11 cellular contexts compared by ENCODE assay signal in the genomic region with DNA sequence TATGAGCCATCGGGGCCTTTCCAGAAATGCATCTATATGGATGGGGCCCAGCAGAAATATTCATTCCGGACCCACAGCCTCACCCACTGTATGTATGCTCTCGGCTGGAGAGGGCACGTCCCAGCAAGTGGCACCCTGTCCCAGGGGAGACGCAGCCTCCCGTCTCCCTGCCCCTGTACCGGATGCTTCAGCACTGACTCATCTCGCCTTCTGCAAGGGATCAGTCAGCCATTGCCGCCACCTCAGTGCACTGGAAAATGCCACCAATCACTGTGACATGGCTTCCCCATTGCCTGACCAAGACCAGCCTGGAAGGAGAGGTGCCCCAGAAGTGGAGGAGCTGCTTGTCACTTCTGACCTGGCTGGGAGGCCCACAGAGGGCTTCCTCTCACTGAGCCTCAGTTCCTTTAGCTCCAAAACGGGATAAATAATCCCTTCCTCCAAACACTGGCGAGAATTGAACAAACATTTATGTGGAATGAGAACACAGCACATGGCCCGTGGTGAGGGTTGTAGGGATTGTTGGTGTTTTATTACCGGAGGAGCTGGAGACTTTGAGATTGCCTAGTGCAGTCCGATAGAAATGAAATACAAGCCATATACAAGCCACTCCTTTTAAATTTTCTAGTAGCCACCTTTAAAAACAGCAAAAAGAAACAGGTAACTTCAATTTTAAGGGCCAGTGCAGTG. TPM values are rescaled to one million over a fixed set of nuclear protein-coding genes. Genes with fewer than 3 reads are reported as not detected.
DNase-seq lines count a peak whose midpoint lies in the region; ATAC-seq and TF ChIP-seq lines count a peak whose summit lies in the region.
"Had no signal": no experiment of that assay in that cellular context is flagged by ENCODE, and none has a peak within 500 bp of the region (broad histone marks: within the 10 kb centered on the region; RNA-seq: fewer than 3 reads in every experiment).

No MANE protein-coding gene starts in this region.

- no peak overlapping the region for H3K4me3 Mint-ChIP-seq in activated T-cell treated with anti-CD3 and anti-CD28 coated beads, Interleukin-2, amount 50 U/mL, for 4 hours
- H3K4me3 Mint-ChIP-seq: activated T-cell treated with anti-CD3 and anti-CD28 coated beads, Interleukin-2, amount 50 U/mL, for 72 hours; T-helper 1 cell treated with Interleukin-12 subunit alpha and Interleukin-12 subunit beta and Interleukin-4 antibody, amounts not matched to agents 30 μg/mL and 1 μg/mL, for 36 hours had no signal

- peak in 1 of 2 experiments; percentile 16; a peak in 1 of 4 replicates for TF ChIP-seq EP300 in SK-N-SH (IDR thresholded peaks at IDR 0.05; ENCODE audit: borderline replicate concordance in 1 of 2, low read depth in 1 of 2, low read length in 1 of 2)

- H3K9me3 ChIP-seq in SK-N-SH (no peaks in the 10 kb centered on the region), thoracic aorta (no peaks in the 10 kb centered on the region)

- H3K27me3 ChIP-seq in SK-N-SH (ENCODE audit: insufficient read depth) (no peaks in the 10 kb centered on the region), thoracic aorta (replicated peaks; ENCODE audit: insufficient read depth) (no peaks in the 10 kb centered on the region)

- H3K4me1 ChIP-seq in SK-N-SH (ENCODE audit: control insufficient read depth in 1 of 2, insufficient read depth in 2 of 2, low read depth in 1 of 2, low read length in 1 of 2): peaks cover 8 to 28% of the 10 kb centered on the region in 2 experiments; a peak in 3 of 4 replicates
- H3K4me1 ChIP-seq in thoracic aorta (ENCODE audit: control insufficient read depth in 1 of 2, low read depth in 2 of 2): peaks cover 4 to 13% of the 10 kb centered on the region in 2 donors

- peak; percentile 28 for DNase-seq in NCI-H1436 (lab: John Stamatoyannopoulos, UW)
- no peak for DNase-seq in NCI-H1436 treated with DMSO at 0.1 percent for 48 hours (lab: John Stamatoyannopoulos, UW)
- no peak for DNase-seq in SK-N-SH
- DNase-seq in left ventricle myocardium superior: peak; percentile 32
- DNase-seq in thoracic aorta (ENCODE audit: low spot score): peak; percentile 69
- DNase-seq in GDM1 (lab: John Stamatoyannopoulos, UW): no peak
- DNase-seq in activated T-cell treated with anti-CD3 and anti-CD28 coated beads, Interleukin-2, amount 50 U/mL, for 4 hours: no peak
- no peak for DNase-seq in NCI-H2227 (lab: John Stamatoyannopoulos, UW; ENCODE audit: unreplicated experiment)
- DNase-seq: activated T-cell treated with anti-CD3 and anti-CD28 coated beads, Interleukin-2, amount 50 U/mL, for 72 hours had no signal

- H3K9me2 ChIP-seq in SK-N-SH: no peaks in the 10 kb centered on the region

- TF ChIP-seq RAD21 in SK-N-SH (IDR thresholded peaks at IDR 0.05; ENCODE audit: low read length): no peak

- H3K36me3 ChIP-seq in SK-N-SH (replicated peaks in 1 of 2; ENCODE audit: control insufficient read depth in 1 of 2, insufficient read depth in 2 of 2, low read length in 1 of 2) (no peaks in the 10 kb centered on the region), thoracic aorta (no peaks in the 10 kb centered on the region)

- no peaks in the 10 kb centered on the region for H4K20me1 ChIP-seq in SK-N-SH (ENCODE audit: insufficient read depth)

- peaks cover 11% of the 10 kb centered on the region for H3F3A ChIP-seq in SK-N-SH (replicated peaks; ENCODE audit: insufficient read depth)

- H3K9ac ChIP-seq in SK-N-SH: no peak overlapping the region

- CTCF ChIA-PET in SK-N-SH (lab: Yijun Ruan, JAX): interaction anchor here (1.2 to 4.5 kb wide), 5 partner anchors 9 to 197 kb away, joined by 3 to 33 read pairs (median 9); a partner anchor contains a TSS

- no peak overlapping the region for H3K4me2 ChIP-seq in SK-N-SH

- 64% methylated on average over 14 of the region's 14 CpGs for WGBS in SK-N-SH (ENCODE audit: low lambda C conversion rate)

- H3K36me3 Mint-ChIP-seq in activated T-cell treated with anti-CD3 and anti-CD28 coated beads, Interleukin-2, amount 50 U/mL, for 4 hours (ENCODE audit: insufficient read depth): no peaks in the 10 kb centered on the region

- no peaks in the 10 kb centered on the region for H3K79me2 ChIP-seq in SK-N-SH (ENCODE audit: insufficient read depth)

- H3K4me3 ChIP-seq in SK-N-SH (ENCODE audit: low read depth in 2 of 2, low read length in 1 of 2): no peak overlapping the region
- H3K4me3 ChIP-seq in thoracic aorta: no peak overlapping the region

- TF ChIP-seq CTCF in SK-N-SH (IDR thresholded peaks at IDR 0.05) (no peak), thoracic aorta (IDR thresholded peaks at IDR 0.05) (no peak)

- intact Hi-C loops in left ventricle myocardium superior (cut with micrococcal nuclease): loop anchor here (10.0 kb wide), 1 partner anchor 124 kb away; a partner anchor contains a TSS

- H3K27me3 Mint-ChIP-seq in activated T-cell treated with anti-CD3 and anti-CD28 coated beads, Interleukin-2, amount 50 U/mL, for 4 hours (ENCODE audit: low read depth): no peaks in the 10 kb centered on the region

- no peak overlapping the region for H2AFZ ChIP-seq in SK-N-SH (ENCODE audit: low read depth)

- POLR2A ChIA-PET in SK-N-SH (lab: Yijun Ruan, JAX): no interaction called here

- ATAC-seq in left ventricle myocardium superior (no peak), thoracic aorta (ENCODE audit: insufficient number of reproducible peaks, low FRiP score, low read depth) (peak; percentile 75)
- no peak for ATAC-seq in activated T-cell treated with anti-CD3 and anti-CD28 coated beads, Interleukin-2, amount 50 U/mL, for 4 hours
- ATAC-seq: activated T-cell treated with anti-CD3 and anti-CD28 coated beads, Interleukin-2, amount 50 U/mL, for 72 hours had no signal

- no peaks in the 10 kb centered on the region for H3K4me1 Mint-ChIP-seq in activated T-cell treated with anti-CD3 and anti-CD28 coated beads, Interleukin-2, amount 50 U/mL, for 4 hours (ENCODE audit: low read depth)

- H3K27ac ChIP-seq in SK-N-SH (ENCODE audit: low read depth in 2 of 2, low read length in 1 of 2) (peak overlapping the region in 1 of 2 experiments; percentile 51; a peak in 2 of 4 replicates), thoracic aorta (peak overlapping the region; percentile 9 to 42)

- no peaks in the 10 kb centered on the region for H3K9me3 Mint-ChIP-seq in activated T-cell treated with anti-CD3 and anti-CD28 coated beads, Interleukin-2, amount 50 U/mL, for 4 hours
- H3K9me3 Mint-ChIP-seq: T-helper 1 cell treated with Interleukin-12 subunit alpha and Interleukin-12 subunit beta and Interleukin-4 antibody, amounts not matched to agents 30 μg/mL and 1 μg/mL, for 36 hours had no signal

TF ChIP-seq in SK-N-SH, 30 proteins besides CTCF, POLR2A, EP300 and RAD21:
- peak; percentile 46; the same call in 1 of the 2 replicates for TF ChIP-seq YY1 (IDR thresholded peaks at IDR 0.05; ENCODE audit: low read depth)
- no peak for TF ChIP-seq POLR2AphosphoS5 (IDR thresholded peaks at IDR 0.05; ENCODE audit: low read depth, low read length)
- TF ChIP-seq, protein P1, sequence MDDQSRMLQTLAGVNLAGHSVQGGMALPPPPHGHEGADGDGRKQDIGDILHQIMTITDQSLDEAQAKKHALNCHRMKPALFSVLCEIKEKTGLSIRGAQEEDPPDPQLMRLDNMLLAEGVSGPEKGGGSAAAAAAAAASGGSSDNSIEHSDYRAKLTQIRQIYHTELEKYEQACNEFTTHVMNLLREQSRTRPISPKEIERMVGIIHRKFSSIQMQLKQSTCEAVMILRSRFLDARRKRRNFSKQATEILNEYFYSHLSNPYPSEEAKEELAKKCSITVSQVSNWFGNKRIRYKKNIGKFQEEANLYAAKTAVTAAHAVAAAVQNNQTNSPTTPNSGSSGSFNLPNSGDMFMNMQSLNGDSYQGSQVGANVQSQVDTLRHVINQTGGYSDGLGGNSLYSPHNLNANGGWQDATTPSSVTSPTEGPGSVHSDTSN (IDR thresholded peaks at IDR 0.05): peak; percentile 60
- peak; percentile 54 for TF ChIP-seq TCF12 (IDR thresholded peaks at IDR 0.05)
- TF ChIP-seq NRF1 (IDR thresholded peaks at IDR 0.05; ENCODE audit: low read depth, low read length): no peak
- TF ChIP-seq TEAD4 (IDR thresholded peaks at IDR 0.05; ENCODE audit: borderline replicate concordance, insufficient read depth): 0 out of 2 replicates have a peak, but pooled peaks have one; percentile 14
- TF ChIP-seq RCOR1 (IDR thresholded peaks at IDR 0.05; ENCODE audit: low read length): no peak
- TF ChIP-seq FOSL2 (IDR thresholded peaks at IDR 0.05; ENCODE audit: borderline replicate concordance, low read depth): 0 out of 2 replicates have a peak, but pooled peaks have one; percentile 40
- peak; percentile 63 for TF ChIP-seq JUND (IDR thresholded peaks at IDR 0.05)

RNA-seq across cellular contexts. Expression of a gene that starts 43.9 kb away (rescaled TPM):
- not detected in 2 replicates for polyA plus RNA-seq in SK-N-SH (2012; rRNA removed)
- not detected in 2 replicates for polyA plus RNA-seq in SK-N-SH (2012; cell fraction: cytosol; rRNA removed)
- not detected in 2 replicates for polyA plus RNA-seq in SK-N-SH (2012; cell fraction: nucleus; rRNA removed)
- total RNA-seq in left ventricle myocardium superior (not detected), thoracic aorta (not detected)
- total RNA-seq in activated T-cell treated with anti-CD3 and anti-CD28 coated beads, Interleukin-2, amount 50 U/mL, for 4 hours: 1 to 10 TPM; 2.4 to 4.5 (median 3.5) TPM
- total RNA-seq: activated T-cell treated with anti-CD3 and anti-CD28 coated beads, Interleukin-2, amount 50 U/mL, for 72 hours; lower leg skin had no signal

RNA-seq across cellular contexts. Expression of a gene that starts 50.6 kb away (rescaled TPM):
- polyA plus RNA-seq in SK-N-SH (2012; rRNA removed): not detected in 2 replicates
- polyA plus RNA-seq in SK-N-SH (2012; cell fraction: cytosol; rRNA removed): not detected in 2 replicates
- polyA plus RNA-seq in SK-N-SH (2012; cell fraction: nucleus; rRNA removed): not detected in 2 replicates
- total RNA-seq in left ventricle myocardium superior (not detected), thoracic aorta (not detected)
- 1 to 10 TPM in 1 of 3 donors, under 1 TPM in 1, not detected in 1; 0.84 to 1.0 TPM for total RNA-seq in activated T-cell treated with anti-CD3 and anti-CD28 coated beads, Interleukin-2, amount 50 U/mL, for 4 hours
- total RNA-seq: activated T-cell treated with anti-CD3 and anti-CD28 coated beads, Interleukin-2, amount 50 U/mL, for 72 hours; lower leg skin had no signal

Comparison
In these comparisons a context has a peak if more than half of its experiments do, and no peak if none do; other contexts are left out.
1. DNase-seq: peak in NCI-H1436 (single experiment), left ventricle myocardium superior (single experiment) and thoracic aorta (single experiment); none in NCI-H1436 treated with DMSO at 0.1 percent for 48 hours (single experiment), SK-N-SH (single experiment), GDM1 (single experiment), activated T-cell treated with anti-CD3 and anti-CD28 coated beads, Interleukin-2, amount 50 U/mL, for 4 hours (single experiment) and NCI-H2227 (single experiment).